ENCODE assay signal across 2 cellular contexts in genomic region chr6:35027807-35028206, GRCh38.
TF ChIP-seq lines count a peak whose summit lies in the region.

No MANE protein-coding gene starts in this region.

TF ChIP-seq in WTC11, 78 proteins besides CTCF, POLR2A, EP300 and RAD21:
- TF ChIP-seq ZBTB21 (CRISPR knock-in tag; IDR thresholded peaks at IDR 0.05; ENCODE audit: borderline replicate concordance) (no peak), ZNF671 (CRISPR knock-in tag; IDR thresholded peaks at IDR 0.05) (no peak), NR1H2 (CRISPR knock-in tag; IDR thresholded peaks at IDR 0.05) (no peak), ZNF232 (CRISPR knock-in tag; IDR thresholded peaks at IDR 0.05) (no peak), GABPB1 (CRISPR knock-in tag; IDR thresholded peaks at IDR 0.05) (no peak), GRHL2 (CRISPR knock-in tag; IDR thresholded peaks at IDR 0.05; ENCODE audit: insufficient replicate concordance, severe bottlenecking) (no peak), RORB (CRISPR knock-in tag; IDR thresholded peaks at IDR 0.05) (no peak), ZMAT4 (CRISPR knock-in tag; IDR thresholded peaks at IDR 0.05) (no peak), NR2C2 (CRISPR knock-in tag; IDR thresholded peaks at IDR 0.05) (no peak), GTF2I (CRISPR knock-in tag; conservative IDR thresholded peaks at IDR 0.05) (no peak), MAX (CRISPR knock-in tag; IDR thresholded peaks at IDR 0.05) (no peak), ATF2 (CRISPR knock-in tag; IDR thresholded peaks at IDR 0.05; ENCODE audit: borderline replicate concordance, low read depth) (no peak), ZNF281 (CRISPR knock-in tag; IDR thresholded peaks at IDR 0.05) (no peak), HMGA2 (CRISPR knock-in tag; IDR thresholded peaks at IDR 0.05) (no peak), ETV6 (CRISPR knock-in tag; IDR thresholded peaks at IDR 0.05) (no peak)

TF ChIP-seq in H1, 55 proteins besides CTCF, POLR2A, EP300 and RAD21:
- TF ChIP-seq GABPA (IDR thresholded peaks at IDR 0.05; ENCODE audit: borderline replicate concordance, insufficient read depth, low read length) (no peak), TAF1 (IDR thresholded peaks at IDR 0.05; ENCODE audit: low read depth, low read length) (no peak)
